8 cellular contexts compared by ENCODE assay signal in the genomic region with DNA sequence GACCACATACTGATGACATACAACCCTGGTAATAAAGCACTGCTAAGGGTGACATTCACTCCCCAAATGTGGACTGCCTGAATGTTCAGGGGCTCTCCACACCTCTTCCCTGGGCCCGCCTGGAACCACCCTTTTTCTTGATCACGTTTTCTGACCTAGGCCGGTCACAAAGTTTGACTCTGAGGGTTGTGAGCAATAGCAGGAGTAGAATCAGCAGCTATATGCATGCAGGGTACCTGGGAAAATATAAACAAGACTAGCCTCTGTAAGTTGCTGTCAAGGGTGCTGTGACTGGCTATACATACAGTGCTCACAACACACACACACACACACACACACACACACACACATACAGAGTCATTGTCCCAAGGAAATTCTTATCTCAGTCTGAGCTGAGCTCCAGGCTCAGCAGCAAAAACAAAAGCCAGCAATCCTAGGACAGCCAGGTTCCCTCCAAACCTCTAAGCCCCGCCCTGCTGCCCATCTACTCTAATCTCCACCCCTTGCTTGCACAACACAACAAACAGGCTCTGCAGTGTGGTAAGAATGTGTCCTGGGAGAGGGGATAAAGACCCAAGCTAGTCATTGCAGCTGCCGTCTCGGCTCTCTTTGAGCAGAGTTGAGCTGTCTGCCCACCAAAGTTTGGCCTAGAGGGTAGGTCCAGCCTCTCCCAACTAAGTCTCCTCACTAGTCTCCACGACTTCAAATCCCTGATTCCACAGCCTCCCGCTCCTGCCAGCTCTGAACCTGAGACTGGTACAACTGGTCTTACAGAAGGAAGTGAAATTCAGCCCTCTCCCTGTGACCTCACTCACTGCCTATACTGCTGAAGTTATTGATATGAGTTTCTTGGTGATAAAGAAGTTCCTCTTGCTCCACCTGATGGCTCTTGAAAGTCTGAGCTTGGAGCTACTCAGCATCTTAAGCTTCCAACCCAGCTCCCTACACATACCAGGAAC. TPM values are rescaled to one million over a fixed set of nuclear protein-coding genes. Genes with fewer than 3 reads are reported as not detected.
A peak's percentile ranks its signal among the peaks of the same experiment; 100 is the strongest.
DNase-seq lines count a peak whose midpoint lies in the region; ATAC-seq and TF ChIP-seq lines count a peak whose summit lies in the region.

No MANE protein-coding gene starts in this region.

- DNase-seq in GM03348 (ENCODE audit: low spot score) (peak; percentile 53), Karpas-422 (peak; percentile 74), WTC11 (ENCODE audit: low spot score) (peak; percentile 82), cardiac muscle cell (ENCODE audit: low read depth in 1 of 2, low spot score in 1 of 2) (peak; percentile 68 to 90), sigmoid colon (peak; percentile 88), NCI-H1092 (lab: John Stamatoyannopoulos, UW) (no peak), brain microvascular endothelial cell (no peak)

- H3K9me2 ChIP-seq in Karpas-422 (replicated peaks; ENCODE audit: insufficient read depth, low read length): no peaks in the 10 kb centered on the region

- H3K27ac Mint-ChIP-seq in WTC11: peak overlapping the region; percentile 76

- H3K27me3 ChIP-seq in Karpas-422 (ENCODE audit: low read length): no peaks in the 10 kb centered on the region
- H3K27me3 ChIP-seq in cardiac muscle cell: no peaks in the 10 kb centered on the region
- no peaks in the 10 kb centered on the region for H3K27me3 ChIP-seq in sigmoid colon
- no peaks in the 10 kb centered on the region for H3K27me3 ChIP-seq in brain microvascular endothelial cell (replicated peaks)

- no peak overlapping the region for H3K27ac ChIP-seq in Karpas-422 (ENCODE audit: low read length)
- peak overlapping the region; percentile 42 for H3K27ac ChIP-seq in cardiac muscle cell
- peak overlapping the region; percentile 80 to 98 (median 95) for H3K27ac ChIP-seq in sigmoid colon
- H3K27ac ChIP-seq in brain microvascular endothelial cell: no peak overlapping the region

- TF ChIP-seq EP300 in sigmoid colon (IDR thresholded peaks at IDR 0.05): no peak

- TF ChIP-seq POLR2A in sigmoid colon (IDR thresholded peaks at IDR 0.05): no peak

- CTCF ChIA-PET in WTC11 (lab: Charles Lee): interaction anchor here (0.7 to 8.9 kb wide), 26 partner anchors 8 to 238 kb away, joined by 3 to 120 read pairs (median 6); partner anchors contain the start of genes BUB1B, INAFM2 and SRP14

- peak overlapping the region; percentile 89 for H3K4me3 Mint-ChIP-seq in WTC11

- H3K4me1 Mint-ChIP-seq in WTC11: peaks cover 74% of the 10 kb centered on the region

- H3K36me3 Mint-ChIP-seq in WTC11: peaks cover 3% of the 10 kb centered on the region

- WGBS in sigmoid colon, 2 donors: 16 to 42% methylated on average over 8 of the region's 8 CpGs

- H3K9me3 Mint-ChIP-seq in WTC11: no peaks in the 10 kb centered on the region

- POLR2A ChIA-PET in WTC11 (lab: Charles Lee): interaction anchor here (0.7 to 4.9 kb wide), 8 partner anchors 9 to 181 kb away, joined by 3 to 33 read pairs (median 4); partner anchors contain the start of gene BUB1B

- H3K4me2 ChIP-seq in Karpas-422 (ENCODE audit: low read depth, low read length, poor library complexity, severe bottlenecking): no peak overlapping the region

- intact Hi-C loops in sigmoid colon (cut with DNase I): loop anchor here (5.0 to 10.0 kb wide), 3 partner anchors 39 to 422 kb away; partner anchors contain the start of gene GPR176

- no peaks in the 10 kb centered on the region; the same call in 1 of the 2 replicates for H4K20me1 ChIP-seq in Karpas-422 (ENCODE audit: insufficient read depth, low read depth, low read length)

- no peak overlapping the region for H2AFZ ChIP-seq in Karpas-422 (ENCODE audit: low read length)

- peaks cover 2% of the 10 kb centered on the region; the same call in 1 of the 2 replicates for H3K27me3 Mint-ChIP-seq in WTC11 (ENCODE audit: low read depth)

- H3K9ac ChIP-seq in Karpas-422 (ENCODE audit: low read length): no peak overlapping the region

- H3K4me1 ChIP-seq in Karpas-422 (ENCODE audit: low read length) (peaks cover 54% of the 10 kb centered on the region), cardiac muscle cell (ENCODE audit: low read depth) (peaks cover 50% of the 10 kb centered on the region), sigmoid colon (peaks cover 0 to 74% (median 67%) of the 10 kb centered on the region in 4 donors)

- in situ Hi-C loops in brain microvascular endothelial cell (cut with HindIII; ENCODE audit: low pct_ligation_motif_present, low sequenced_read_pairs): loop anchor here (10.0 kb wide), 1 partner anchor 62 kb away; no protein-coding TSS in a partner anchor

- no peak overlapping the region for H3K4me3 ChIP-seq in Karpas-422 (ENCODE audit: low read length)
- H3K4me3 ChIP-seq in cardiac muscle cell: peak overlapping the region; percentile 1
- no peak overlapping the region for H3K4me3 ChIP-seq in sigmoid colon
- no peak overlapping the region for H3K4me3 ChIP-seq in brain microvascular endothelial cell (ENCODE audit: low read depth, low read length)

- H3K9me3 ChIP-seq in Karpas-422 (ENCODE audit: low read length) (no peaks in the 10 kb centered on the region), cardiac muscle cell (ENCODE audit: low read depth) (no peaks in the 10 kb centered on the region), sigmoid colon (no peaks in the 10 kb centered on the region)

- ATAC-seq in GM21381 (IDR thresholded peaks at IDR 0.05; ENCODE audit: unreplicated experiment) (peak; percentile 31), WTC11 (peak; percentile 36)

- H3K79me2 ChIP-seq in Karpas-422 (ENCODE audit: low read length): no peaks in the 10 kb centered on the region

- no peaks in the 10 kb centered on the region for H3K36me3 ChIP-seq in Karpas-422 (ENCODE audit: insufficient read depth, low read length)
- H3K36me3 ChIP-seq in cardiac muscle cell: no peaks in the 10 kb centered on the region
- peaks cover 0 to 4% (median 0%) of the 10 kb centered on the region in 4 donors for H3K36me3 ChIP-seq in sigmoid colon
- H3K36me3 ChIP-seq in brain microvascular endothelial cell (replicated peaks): no peaks in the 10 kb centered on the region

- TF ChIP-seq CTCF in WTC11 (IDR thresholded peaks at IDR 0.05) (no peak), cardiac muscle cell (IDR thresholded peaks at IDR 0.05; ENCODE audit: low read depth, low read length) (no peak), sigmoid colon (IDR thresholded peaks at IDR 0.05) (no peak), brain microvascular endothelial cell (IDR thresholded peaks at IDR 0.05; ENCODE audit: low read depth, low read length, missing control alignments) (no peak)

TF ChIP-seq in WTC11, 78 proteins besides CTCF, POLR2A, EP300 and RAD21 (continues in another document):
- TF ChIP-seq PRDM15 (CRISPR knock-in tag; IDR thresholded peaks at IDR 0.05): peak; percentile 37; the same call in 1 of the 2 replicates
- TF ChIP-seq, protein P1, sequence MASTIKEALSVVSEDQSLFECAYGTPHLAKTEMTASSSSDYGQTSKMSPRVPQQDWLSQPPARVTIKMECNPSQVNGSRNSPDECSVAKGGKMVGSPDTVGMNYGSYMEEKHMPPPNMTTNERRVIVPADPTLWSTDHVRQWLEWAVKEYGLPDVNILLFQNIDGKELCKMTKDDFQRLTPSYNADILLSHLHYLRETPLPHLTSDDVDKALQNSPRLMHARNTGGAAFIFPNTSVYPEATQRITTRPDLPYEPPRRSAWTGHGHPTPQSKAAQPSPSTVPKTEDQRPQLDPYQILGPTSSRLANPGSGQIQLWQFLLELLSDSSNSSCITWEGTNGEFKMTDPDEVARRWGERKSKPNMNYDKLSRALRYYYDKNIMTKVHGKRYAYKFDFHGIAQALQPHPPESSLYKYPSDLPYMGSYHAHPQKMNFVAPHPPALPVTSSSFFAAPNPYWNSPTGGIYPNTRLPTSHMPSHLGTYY (CRISPR knock-in tag; IDR thresholded peaks at IDR 0.05): no peak

RNA-seq across cellular contexts. Expression of gene BMF, which starts 2.2 kb away (rescaled TPM):
- total RNA-seq in Karpas-422 (2014; rRNA removed; shearing (Covaris generic); ENCODE audit: low replicate concordance): 3.0 and 5.4 TPM in 2 replicates
- 32.9 to 36.9 TPM (median 36.6 TPM) in 3 replicates for total RNA-seq in WTC11 (2021)
- total RNA-seq in cardiac muscle cell: 29.8 and 56.1 TPM in 2 replicates
- polyA plus RNA-seq in cardiac muscle cell: 8.1 and 26.0 TPM in 2 replicates
- 10 to 100 TPM in 3 of 4 donors, 1 to 10 TPM in 1; 5.8 to 18.0 (median 14.8) TPM for total RNA-seq in sigmoid colon
- 10 to 100 TPM in 2 of 3 donors, 1 to 10 TPM in 1; 4.8 to 18.1 (median 15.5) TPM for polyA plus RNA-seq in sigmoid colon

RNA-seq across cellular contexts. Expression of gene BUB1B, which starts 54.4 kb away (rescaled TPM):
- 58.2 and 60.1 TPM in 2 replicates for total RNA-seq in Karpas-422 (2014; rRNA removed; shearing (Covaris generic); ENCODE audit: low replicate concordance)
- total RNA-seq in WTC11 (2021) (148 to 192 TPM (median 156 TPM) in 3 replicates), cardiac muscle cell (20.6 and 157 TPM in 2 replicates), sigmoid colon (1 to 10 TPM in 2 of 4 donors, under 1 TPM in 2; 0.33 to 3.6 (median 1.2) TPM)
- polyA plus RNA-seq in cardiac muscle cell (10.1 and 41.0 TPM in 2 replicates), sigmoid colon (1 to 10 TPM in 2 of 3 donors, under 1 TPM in 1; 0.60 to 9.6 (median 1.8) TPM)

Comparison
In these comparisons a context has a peak if more than half of its experiments do, and no peak if none do; other contexts are left out.
1. DNase-seq: peak in GM03348 (single experiment), Karpas-422 (single experiment), WTC11 (single experiment), cardiac muscle cell (2 of 2) and sigmoid colon (single experiment); none in NCI-H1092 (single experiment) and brain microvascular endothelial cell (single experiment).
2. H3K27ac ChIP-seq: peak in cardiac muscle cell (single experiment) and sigmoid colon (4 of 4); none in Karpas-422 (single experiment) and brain microvascular endothelial cell (single experiment).